In the genomic region with DNA sequence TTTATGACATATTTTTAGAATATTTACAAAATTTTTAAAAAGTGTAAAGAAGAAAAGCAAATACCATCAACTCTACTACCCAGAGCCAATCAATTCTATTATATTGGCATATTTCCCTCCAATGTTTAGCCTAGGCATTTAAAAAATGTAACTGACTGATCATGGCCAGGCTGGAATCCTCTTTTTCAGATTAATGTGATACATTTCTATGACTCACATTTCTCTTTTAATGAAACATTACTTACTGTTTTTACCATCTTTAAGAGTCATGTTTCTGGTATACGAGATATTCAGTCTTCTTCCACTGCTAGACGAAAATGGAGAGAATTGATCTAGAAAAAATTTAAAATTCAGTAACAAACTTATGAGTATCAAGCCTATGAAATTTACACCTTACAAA, we compare ENCODE assay signal across 25 cellular contexts. TPM values are rescaled to one million over a fixed set of nuclear protein-coding genes. Genes with fewer than 3 reads are reported as not detected.
DNase-seq lines count a peak whose midpoint lies in the region; ATAC-seq, FAIRE-seq and TF ChIP-seq lines count a peak whose summit lies in the region.
"Had no signal": no experiment of that assay in that cellular context is flagged by ENCODE, and none has a peak within 500 bp of the region (broad histone marks: within the 10 kb centered on the region; RNA-seq: fewer than 3 reads in every experiment).

No MANE protein-coding gene starts in this region.

- H3K27me3 Mint-ChIP-seq in CD14-positive monocyte (ENCODE audit: low read depth in 3 of 3): peaks cover 0 to 2% (median 0%) of the 10 kb centered on the region in 3 donors
- no peaks in the 10 kb centered on the region for H3K27me3 Mint-ChIP-seq in activated naive CD8-positive, alpha-beta T cell treated with anti-CD3 and anti-CD28 coated beads, Interleukin-2, amount 50 U/mL, for 24 hours

- TSS peak; percentile 9 for BruUV-seq in GM12878 (replicated peaks; lab: Mats Ljungman, UMichigan)

- peaks cover 69 to 94% of the 10 kb centered on the region in 2 donors for H3K36me3 Mint-ChIP-seq in CD14-positive monocyte
- H3K36me3 Mint-ChIP-seq in activated naive CD8-positive, alpha-beta T cell treated with anti-CD3 and anti-CD28 coated beads, Interleukin-2, amount 50 U/mL, for 24 hours (ENCODE audit: low read depth): peaks cover 48% of the 10 kb centered on the region

- no peak for TF ChIP-seq POLR2A in GM12878 (IDR thresholded peaks at IDR 0.05; ENCODE audit: low read depth, low read length)

- RAD21 ChIA-PET in GM12878 (lab: Charles Lee; ENCODE audit: unreplicated experiment): interaction anchor here (0.6 to 0.7 kb wide), 2 partner anchors 120 to 307 kb away, joined by 4 read pairs; no protein-coding TSS in a partner anchor

- H3K27ac ChIP-seq in GM12878 (ENCODE audit: control insufficient read depth, insufficient read depth) (no peak overlapping the region), kidney (ENCODE audit: low read depth in 2 of 2, low read length in 2 of 2) (no peak overlapping the region)
- H3K27ac ChIP-seq: esophagus squamous epithelium, neutrophil had no signal

- no peaks in the 10 kb centered on the region for H3K4me1 ChIP-seq in GM12878 (ENCODE audit: control insufficient read depth, insufficient read depth, low read length)
- H3K4me1 ChIP-seq in kidney (ENCODE audit: control insufficient read depth in 1 of 2, insufficient read depth in 1 of 2, low read depth in 1 of 2, low read length in 2 of 2): peaks cover 0 to 13% of the 10 kb centered on the region in 2 donors
- H3K4me1 ChIP-seq: BE2C, esophagus squamous epithelium had no signal

- intact Hi-C loops in GM12878 (cut with micrococcal nuclease; ENCODE audit: unreplicated experiment): no loop called here
- intact Hi-C loops in kidney (cut with DNase I): no loop called here
- intact Hi-C loops in CD14-positive monocyte (cut with micrococcal nuclease): no loop called here

- SMC1A ChIA-PET in GM12878 (lab: Charles Lee; ENCODE audit: uncharacterized antibody, unreplicated experiment): no interaction called here

- H3K36me3 ChIP-seq in GM12878 (ENCODE audit: control insufficient read depth in 2 of 2, insufficient read depth in 2 of 2, low read length in 1 of 2) (peaks cover 4 to 10% of the 10 kb centered on the region in 2 experiments), kidney (ENCODE audit: control insufficient read depth in 1 of 2, insufficient read depth in 2 of 2, low read length in 2 of 2) (peaks cover 11 to 38% of the 10 kb centered on the region in 2 donors)

- ATAC-seq in GM12878 (no peak), HG03108 (IDR thresholded peaks at IDR 0.05; ENCODE audit: unreplicated experiment) (no peak)
- ATAC-seq in activated naive CD8-positive, alpha-beta T cell treated with anti-CD3 and anti-CD28 coated beads, Interleukin-2, amount 50 U/mL, for 24 hours: no peak
- ATAC-seq: K562, left colon, Panc1 had no signal

- H3K4me1 Mint-ChIP-seq in CD14-positive monocyte: no peaks in the 10 kb centered on the region
- no peaks in the 10 kb centered on the region for H3K4me1 Mint-ChIP-seq in activated naive CD8-positive, alpha-beta T cell treated with anti-CD3 and anti-CD28 coated beads, Interleukin-2, amount 50 U/mL, for 24 hours

- TF ChIP-seq EP300 in GM12878 (IDR thresholded peaks at IDR 0.05; ENCODE audit: borderline replicate concordance in 1 of 2, control insufficient read depth in 1 of 2, low read depth in 2 of 2, low read length in 2 of 2): no peak

- no peaks in the 10 kb centered on the region for H3K27me3 ChIP-seq in GM12878 (replicated peaks in 1 of 2; ENCODE audit: control insufficient read depth in 2 of 2, insufficient read depth in 2 of 2, low read length in 1 of 2)
- H3K27me3 ChIP-seq: BE2C, esophagus squamous epithelium, neutrophil had no signal

- TF ChIP-seq CTCF in AG10803 (conservative IDR thresholded peaks at IDR 0.05; ENCODE audit: low read length) (no peak), GM12878 (IDR thresholded peaks at IDR 0.05 in 2 of 3, conservative IDR thresholded peaks at IDR 0.05 in 1 of 3; ENCODE audit: control insufficient read depth in 2 of 3, extremely low read depth in 1 of 3, insufficient read depth in 1 of 3, low read depth in 3 of 3, low read length in 3 of 3) (no peak), kidney (IDR thresholded peaks at IDR 0.05; ENCODE audit: borderline replicate concordance, extremely low read depth, insufficient read depth) (no peak), CD14-positive monocyte (IDR thresholded peaks at IDR 0.05) (no peak)

- peak; percentile 74 for DNase-seq in AG10803 (ENCODE audit: low read depth)
- DNase-seq in HS-27A (ENCODE audit: low read depth): peak; percentile 56
- no peak for DNase-seq in GM12878 (ENCODE audit: low read depth, low spot score)
- no peak for DNase-seq in kidney
- DNase-seq in HPDE6-E6E7 (ENCODE audit: extremely low spot score): no peak
- no peak for DNase-seq in CD14-positive monocyte (ENCODE audit: low spot score)
- DNase-seq in activated naive CD8-positive, alpha-beta T cell treated with anti-CD3 and anti-CD28 coated beads, Interleukin-2, amount 50 U/mL, for 24 hours: no peak
- DNase-seq: activated gamma-delta T cell treated with Interleukin-2 at 50 U/mL for 16 hours; activated T-cell treated with anti-CD3 and anti-CD28 coated beads, Interleukin-2, amount 50 U/mL, for 1 hour; BE2C; COR-L47; cortex of kidney; esophagus squamous epithelium; left colon; mesendoderm; MM.1S; NCI-H1436; NCI-H524; SIG-M5; trophoblast cell had no signal

- H3K9ac ChIP-seq in GM12878 (ENCODE audit: control insufficient read depth, insufficient read depth, low read length) (no peak overlapping the region), kidney (ENCODE audit: low read length in 2 of 2) (no peak overlapping the region)

- no peaks in the 10 kb centered on the region for H4K20me1 ChIP-seq in GM12878 (ENCODE audit: control insufficient read depth, insufficient read depth)

- FAIRE-seq in GM12878 (lab: Jason Lieb, UNC) (no peak), kidney (lab: Jason Lieb, UNC) (peak; percentile 6)
- FAIRE-seq: bronchial epithelial cell had no signal

- no peak overlapping the region for H2AFZ ChIP-seq in GM12878 (ENCODE audit: control insufficient read depth, low read depth, low read length)

- TF ChIP-seq RAD21 in GM12878 (IDR thresholded peaks at IDR 0.05; ENCODE audit: insufficient read depth, low read depth, low read length): no peak

- POLR2A ChIA-PET in GM12878 (lab: Charles Lee): interaction anchor here (0.6 to 1.0 kb wide), 3 partner anchors 16 to 69 kb away, joined by 3 to 9 read pairs (median 4); no protein-coding TSS in a partner anchor

- 95% methylated on average over 2 of the region's 2 CpGs for WGBS in GM12878 (ENCODE audit: insufficient coverage, insufficient replicate concordance, low lambda C conversion rate, missing lambda C conversion rate)

- no peak overlapping the region for H3K4me3 Mint-ChIP-seq in CD14-positive monocyte
- H3K4me3 Mint-ChIP-seq in activated naive CD8-positive, alpha-beta T cell treated with anti-CD3 and anti-CD28 coated beads, Interleukin-2, amount 50 U/mL, for 24 hours: no peak overlapping the region

- peaks cover 0 to 7% (median 0%) of the 10 kb centered on the region in 7 donors for H3K9me3 Mint-ChIP-seq in CD14-positive monocyte
- no peaks in the 10 kb centered on the region for H3K9me3 Mint-ChIP-seq in activated naive CD8-positive, alpha-beta T cell treated with anti-CD3 and anti-CD28 coated beads, Interleukin-2, amount 50 U/mL, for 24 hours

- H3K4me2 ChIP-seq in GM12878 (ENCODE audit: control insufficient read depth, insufficient read depth): no peak overlapping the region

- CTCF ChIA-PET in GM12878 (lab: Yijun Ruan, JAX): interaction anchor here (0.9 to 1.0 kb wide), 2 partner anchors 15 to 320 kb away, joined by 3 to 5 read pairs; no protein-coding TSS in a partner anchor

- in situ Hi-C loops in GM12878 (cut with MboI): no loop called here

- no peak overlapping the region for H3K27ac Mint-ChIP-seq in CD14-positive monocyte
- no peak overlapping the region for H3K27ac Mint-ChIP-seq in activated naive CD8-positive, alpha-beta T cell treated with anti-CD3 and anti-CD28 coated beads, Interleukin-2, amount 50 U/mL, for 24 hours

- H3K79me2 ChIP-seq in GM12878 (ENCODE audit: control insufficient read depth, insufficient read depth, low read length): no peaks in the 10 kb centered on the region

- H3K4me3 ChIP-seq in AG10803 (ENCODE audit: low read length) (no peak overlapping the region), GM12878 (no peak overlapping the region), kidney (ENCODE audit: low read length in 2 of 2) (no peak overlapping the region)
- H3K4me3 ChIP-seq: esophagus squamous epithelium, K562 had no signal

- H3K9me3 ChIP-seq in GM12878 (replicated peaks; ENCODE audit: control insufficient read depth, insufficient read depth, low read length) (no peaks in the 10 kb centered on the region), kidney (ENCODE audit: control insufficient read depth in 1 of 2, low read length in 2 of 2) (no peaks in the 10 kb centered on the region)
- H3K9me3 ChIP-seq: BE2C, esophagus squamous epithelium, neutrophil had no signal

RNA-seq across cellular contexts. Expression of a gene that starts 53.4 kb away (rescaled TPM):
- total RNA-seq in GM12878 (2013; cell fraction: nucleolus; rRNA removed): 23.2 and 23.6 TPM in 2 replicates
- total RNA-seq in GM12878 (2014; rRNA removed) (20.9 and 24.2 TPM in 2 replicates), GM12878 (2014; rRNA removed; fragmentation: Illumina TruSeq; extraction: Trizol) (30.8 and 31.4 TPM in 2 replicates), GM12878 (2021) (45.9 and 48.2 TPM in 2 replicates), kidney (47.9 TPM)
- polyA plus RNA-seq in GM12878 (2011; ENCODE audit: low read depth): 11.8 TPM
- polyA plus RNA-seq in GM12878 (2011; rRNA removed) (28.9 and 48.9 TPM in 2 replicates), GM12878 (2014; fragmentation: Illumina TruSeq; extraction: Trizol) (30.8 and 36.2 TPM in 2 replicates), GM12878 (2014; fragmentation: Nextera tagmentation; extraction: Ambion mirVana) (10 to 100 TPM; 19.8 to 47.4 TPM), GM12878 (2014; rRNA removed) (19.5 and 21.3 TPM in 2 replicates), GM12878 (2016; fragmentation: Nextera tagmentation; extraction: Ambion mirVana) (10 to 100 TPM; 36.4 to 43.0 TPM), kidney (ENCODE audit: insufficient read depth, low read depth, low replicate concordance) (14.2 TPM), CD14-positive monocyte (10 to 100 TPM; 26.9 to 37.6 TPM)
- polyA plus RNA-seq in GM12878 (2011; cell fraction: cytosol; rRNA removed): 4.7 and 5.7 TPM in 2 replicates
- polyA plus RNA-seq in GM12878 (2011; cell fraction: nucleus; rRNA removed): 7.0 and 9.6 TPM in 2 replicates
- 12.0 and 13.1 TPM in 2 replicates for polyA plus RNA-seq in GM12878 (2012)
- 15.0 and 46.0 TPM in 2 replicates for polyA minus RNA-seq in GM12878 (2011; rRNA and poly(A)+ RNA removed)
- 11.2 and 13.9 TPM in 2 replicates for polyA minus RNA-seq in GM12878 (2011; cell fraction: cytosol; rRNA and poly(A)+ RNA removed)
- 5.6 and 9.3 TPM in 2 replicates for polyA minus RNA-seq in GM12878 (2011; cell fraction: nucleus; rRNA and poly(A)+ RNA removed)

Comparison
In these comparisons a context has a peak if more than half of its experiments do, and no peak if none do; other contexts are left out.
1. DNase-seq: peak in AG10803 (single experiment) and HS-27A (single experiment); none in GM12878 (single experiment), kidney (single experiment), HPDE6-E6E7 (single experiment), CD14-positive monocyte (single experiment) and activated naive CD8-positive, alpha-beta T cell treated with anti-CD3 and anti-CD28 coated beads, Interleukin-2, amount 50 U/mL, for 24 hours (single experiment).